In the genomic region with DNA sequence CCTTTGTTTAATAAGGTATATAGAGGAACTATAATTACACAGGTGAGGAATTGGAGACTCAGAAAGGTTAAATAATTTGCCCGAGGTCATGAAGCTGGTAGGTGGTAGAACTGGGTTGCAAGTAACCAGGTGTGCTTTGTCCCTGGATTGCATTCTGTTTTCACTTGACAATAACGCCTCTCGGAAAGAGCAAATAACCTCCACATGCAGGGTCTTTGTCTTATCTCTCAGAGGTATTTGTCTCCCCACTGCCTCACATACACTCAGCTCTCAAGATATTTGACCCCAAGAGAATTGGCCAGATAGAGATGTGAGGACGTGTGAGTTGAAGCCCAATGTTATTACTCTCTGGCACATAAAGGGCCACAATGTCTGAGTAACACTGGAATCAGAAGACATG, we compare ENCODE assay signal across 22 cellular contexts.
"Had no signal": no experiment of that assay in that cellular context is flagged by ENCODE, and none has a peak within 500 bp of the region (broad histone marks: within the 10 kb centered on the region; RNA-seq: fewer than 3 reads in every experiment).

No MANE protein-coding gene starts in this region.

- H3K27me3 ChIP-seq: adrenal gland had no signal

- H3K4me3 ChIP-seq: adrenal gland had no signal

- H3K36me3 Mint-ChIP-seq: activated CD4-positive, alpha-beta memory T cell treated with anti-CD3 and anti-CD28 coated beads for 36 hours; activated naive CD8-positive, alpha-beta T cell treated with anti-CD3 and anti-CD28 coated beads for 36 hours; T-cell had no signal

- DNase-seq: activated CD4-positive, alpha-beta memory T cell treated with anti-CD3 and anti-CD28 coated beads for 36 hours; activated CD4-positive, alpha-beta T cell treated with anti-CD3 and anti-CD28 coated beads, Interleukin-2, amount 10 ng/mL, durations not matched to agents 7 days and 5 days; activated CD4-positive, CD25-positive, alpha-beta regulatory T cell; activated CD8-positive, alpha-beta memory T cell treated with anti-CD3 and anti-CD28 coated beads for 24 hours; activated gamma-delta T cell; activated naive CD4-positive, alpha-beta T cell treated with anti-CD3 and anti-CD28 coated beads for 36 hours; activated naive CD8-positive, alpha-beta T cell treated with anti-CD3 and anti-CD28 coated beads for 36 hours; activated T-cell treated with anti-CD3 and anti-CD28 coated beads, Interleukin-2, amount 50 U/mL, for 48 hours; adrenal gland; anterior cingulate cortex; NCI-H1092; NCI-H1436; NCI-H187 treated with DMSO at 0.1 percent for 48 hours; NCI-H2081 treated with DMSO at 0.1 percent for 48 hours; NCI-H526; NCI-H82; SIG-M5; T-cell; T-helper 2 cell; T1000 had no signal

- H3K4me1 Mint-ChIP-seq: activated CD4-positive, alpha-beta T cell treated with anti-CD3 and anti-CD28 coated beads, Interleukin-2, amount 10 ng/mL, durations not matched to agents 7 days and 5 days; activated naive CD8-positive, alpha-beta T cell treated with anti-CD3 and anti-CD28 coated beads for 36 hours; activated T-helper 17 cell treated with anti-CD3 and anti-CD28 coated beads, Interleukin-2, amount 50 U/mL, for 72 hours; T-cell had no signal

- H3K4me1 ChIP-seq: adrenal gland had no signal

- H3K9me3 Mint-ChIP-seq: activated CD4-positive, alpha-beta memory T cell treated with anti-CD3 and anti-CD28 coated beads for 36 hours; activated CD4-positive, alpha-beta T cell treated with anti-CD3 and anti-CD28 coated beads, Interleukin-2, amount 10 ng/mL, durations not matched to agents 7 days and 5 days; activated naive CD4-positive, alpha-beta T cell treated with anti-CD3 and anti-CD28 coated beads for 36 hours; activated naive CD8-positive, alpha-beta T cell treated with anti-CD3 and anti-CD28 coated beads for 36 hours; activated T-helper 17 cell treated with anti-CD3 and anti-CD28 coated beads, Interleukin-2, amount 50 U/mL, for 72 hours; T-cell had no signal

- H3K4me3 Mint-ChIP-seq: activated CD4-positive, alpha-beta memory T cell treated with anti-CD3 and anti-CD28 coated beads for 36 hours; activated CD4-positive, alpha-beta T cell treated with anti-CD3 and anti-CD28 coated beads, Interleukin-2, amount 10 ng/mL, durations not matched to agents 7 days and 5 days; activated naive CD4-positive, alpha-beta T cell treated with anti-CD3 and anti-CD28 coated beads for 36 hours; activated naive CD8-positive, alpha-beta T cell treated with anti-CD3 and anti-CD28 coated beads for 36 hours; activated T-helper 17 cell treated with anti-CD3 and anti-CD28 coated beads, Interleukin-2, amount 50 U/mL, for 72 hours; T-cell had no signal

- H3K27ac ChIP-seq: adrenal gland, KMS-11 had no signal

- ATAC-seq: activated T-helper 17 cell treated with anti-CD3 and anti-CD28 coated beads, Interleukin-2, amount 50 U/mL, for 72 hours; T-cell had no signal

- H3K9ac ChIP-seq: KMS-11 had no signal

- H3K9me3 ChIP-seq: adrenal gland had no signal

- H3K27ac Mint-ChIP-seq: activated CD4-positive, alpha-beta memory T cell treated with anti-CD3 and anti-CD28 coated beads for 36 hours; activated CD4-positive, alpha-beta T cell treated with anti-CD3 and anti-CD28 coated beads, Interleukin-2, amount 10 ng/mL, durations not matched to agents 7 days and 5 days; activated naive CD4-positive, alpha-beta T cell treated with anti-CD3 and anti-CD28 coated beads for 36 hours; activated naive CD8-positive, alpha-beta T cell treated with anti-CD3 and anti-CD28 coated beads for 36 hours; activated T-helper 17 cell treated with anti-CD3 and anti-CD28 coated beads, Interleukin-2, amount 50 U/mL, for 72 hours; T-cell had no signal

- H3K27me3 Mint-ChIP-seq: activated CD4-positive, alpha-beta T cell treated with anti-CD3 and anti-CD28 coated beads, Interleukin-2, amount 10 ng/mL, durations not matched to agents 7 days and 5 days; activated T-helper 17 cell treated with anti-CD3 and anti-CD28 coated beads, Interleukin-2, amount 50 U/mL, for 72 hours had no signal

- H3K36me3 ChIP-seq: adrenal gland had no signal

- H3K4me2 ChIP-seq: KMS-11 had no signal
